ENCODE assay signal across 8 cellular contexts in genomic region chr6:108592371-108593337, GRCh38. TPM values are rescaled to one million over a fixed set of nuclear protein-coding genes. Genes with fewer than 3 reads are reported as not detected.
DNase-seq lines count a peak whose midpoint lies in the region; ATAC-seq and TF ChIP-seq lines count a peak whose summit lies in the region.

No MANE protein-coding gene starts in this region.

- H3K36me3 Mint-ChIP-seq in HFFc6 (ENCODE audit: low read depth) = no peaks in the 10 kb centered on the region

- H3K9me3 Mint-ChIP-seq in HFFc6 = no peaks in the 10 kb centered on the region

- peak overlapping the region; percentile 99 for H3K27ac ChIP-seq in right cardiac atrium (ENCODE audit: low read length)

- TF ChIP-seq CTCF in HFFc6 (IDR thresholded peaks at IDR 0.05) = no peak

- 32% methylated on average over 10 of the region's 10 CpGs for whole genome bisulfite sequencing in right cardiac atrium

- H3K27me3 ChIP-seq in right cardiac atrium (ENCODE audit: control insufficient read depth, insufficient read depth) (no peaks in the 10 kb centered on the region), MG63 (no peaks in the 10 kb centered on the region)

- peaks cover 95% of the 10 kb centered on the region for H3K4me1 Mint-ChIP-seq in HFFc6 (ENCODE audit: low read depth)

- ATAC-seq in GM18517 (IDR thresholded peaks at IDR 0.05; ENCODE audit: unreplicated experiment) (peak; percentile 75), right cardiac atrium (peak; percentile 37 to 44)

- DNase-seq in HFFc6 = peak; percentile 92
- DNase-seq in NCI-H2107 treated with DMSO at 0.1 percent for 48 hours (lab: John Stamatoyannopoulos, UW; ENCODE audit: unreplicated experiment) = peak; percentile 93
- DNase-seq in activated T-helper 1 cell treated with Interleukin-2 at 50 U/mL for 16 hours (ENCODE audit: low read depth) = peak; percentile 20
- DNase-seq in right cardiac atrium = peak in 1 of 3 donors; percentile 57
- peak; percentile 2 for DNase-seq in stimulated activated CD8-positive, alpha-beta memory T cell treated with anti-CD3 and anti-CD28 coated beads, Interleukin-15, amount 100 ng/mL, for 24 hours (ENCODE audit: low read depth)
- no peak for DNase-seq in MG63
- no peak for DNase-seq in globus pallidus (ENCODE audit: low spot score)

- peaks cover 35% of the 10 kb centered on the region for H3K4me1 ChIP-seq in right cardiac atrium (ENCODE audit: control insufficient read depth, insufficient read depth, low read length)

- H3K9me3 ChIP-seq in right cardiac atrium (ENCODE audit: control insufficient read depth, low read length) = no peaks in the 10 kb centered on the region
- H3K9me3 ChIP-seq in MG63 = no peaks in the 10 kb centered on the region

- peak overlapping the region; percentile 93 for H3K27ac Mint-ChIP-seq in HFFc6

- no peaks in the 10 kb centered on the region; the same call in none of the 2 replicates for H3K27me3 Mint-ChIP-seq in HFFc6 (ENCODE audit: insufficient read depth)

- H3K36me3 ChIP-seq in MG63 = peaks cover 2% of the 10 kb centered on the region; the same call in 1 of the 2 replicates

- peak overlapping the region; percentile 85 for H3K4me3 Mint-ChIP-seq in HFFc6

- intact Hi-C loops in right cardiac atrium (cut with DNase I) = loop anchor here in 2 of 4 donors (2.0 to 10.0 kb wide), 2 partner anchors 16 to 62 kb away; no protein-coding TSS in a partner anchor

- H3K4me3 ChIP-seq in right cardiac atrium (ENCODE audit: low read length) (peak overlapping the region; percentile 18), MG63 (no peak overlapping the region)

RNA-seq across cellular contexts. Expression of gene FOXO3, which starts 31.9 kb away (rescaled TPM):
- total RNA-seq in HFFc6 (2021; fragmentation: NEBNext Ultra II Directional; extraction: Animal tissue kit (Norgen Biotek cat#: 25700)) = 10 to 100 TPM; 21.1 to 28.9 (median 24.2) TPM
- total RNA-seq in right cardiac atrium = 10 to 100 TPM; 33.2 to 50.0 (median 39.8) TPM
- polyA plus RNA-seq in right cardiac atrium = 16.4 TPM
- total RNA-seq in MG63 (2014; rRNA removed; shearing (Covaris generic); ENCODE audit: low replicate concordance) = 14.9 TPM in 2 replicates

Comparison
In these comparisons a context has a peak if more than half of its experiments do, and no peak if none do; other contexts are left out.
1. DNase-seq: peak in HFFc6 (single experiment), NCI-H2107 treated with DMSO at 0.1 percent for 48 hours (single experiment), activated T-helper 1 cell treated with Interleukin-2 at 50 U/mL for 16 hours (single experiment) and stimulated activated CD8-positive, alpha-beta memory T cell treated with anti-CD3 and anti-CD28 coated beads, Interleukin-15, amount 100 ng/mL, for 24 hours (single experiment); none in MG63 (single experiment) and globus pallidus (single experiment).